In genomic region chr2:226581661-226582060, GRCh38 we compare ENCODE assay signal across 1 cellular context.
TF ChIP-seq lines count a peak whose summit lies in the region.

No MANE protein-coding gene starts in this region.

TF ChIP-seq in SK-N-SH treated with all-trans-retinoic acid at 6 μM for 48 hours, 23 proteins besides CTCF, POLR2A, EP300 and RAD21 (continued from another document):
- TF ChIP-seq ZNF8 (CRISPR knock-in tag; IDR thresholded peaks at IDR 0.05), result no peak
- TF ChIP-seq TCF4 (CRISPR knock-in tag; IDR thresholded peaks at IDR 0.05; ENCODE audit: borderline replicate concordance), result no peak
